22 cellular contexts compared by ENCODE assay signal in genomic region chr17:5775098-5775497, GRCh38.
"Had no signal": no experiment of that assay in that cellular context is flagged by ENCODE, and none has a peak within 500 bp of the region (broad histone marks: within the 10 kb centered on the region; RNA-seq: fewer than 3 reads in every experiment).

No MANE protein-coding gene starts in this region.

- H3K4me1 ChIP-seq: ascending aorta, body of pancreas had no signal

- H3K36me3 ChIP-seq: ascending aorta had no signal

- H3K9me3 ChIP-seq: ascending aorta, body of pancreas had no signal

- H3K27ac ChIP-seq: ascending aorta, body of pancreas, SK-N-MC had no signal

- H3K4me3 ChIP-seq: ascending aorta, body of pancreas, SK-N-MC had no signal

- H3K27me3 ChIP-seq: ascending aorta, body of pancreas had no signal

- DNase-seq: activated B cell treated with CpG ODN at 0.5 μM for 24 hours; activated CD4-positive, alpha-beta memory T cell treated with anti-CD3 and anti-CD28 coated beads for 36 hours; activated CD4-positive, alpha-beta T cell treated with anti-CD3 and anti-CD28 coated beads, Interleukin-2, amount 10 ng/mL, durations not matched to agents 7 days and 5 days; activated CD8-positive, alpha-beta memory T cell treated with anti-CD3 and anti-CD28 coated beads for 24 hours; activated effector memory CD4-positive, alpha-beta T cell treated with anti-CD3 and anti-CD28 coated beads, Interleukin-2, amount 50 U/mL, for 16 hours; activated naive CD4-positive, alpha-beta T cell treated with Interleukin-2 at 50 U/mL for 16 hours; activated naive CD8-positive, alpha-beta T cell treated with anti-CD3 and anti-CD28 coated beads, Interleukin-2, amount 50 U/mL, for 24 hours; activated T-cell treated with anti-CD3 and anti-CD28 coated beads, Interleukin-2, amount 50 U/mL, for 4 hours; amniotic stem cell; body of pancreas; central memory CD4-positive, alpha-beta T cell; Kasumi-1; NCI-H1105 treated with DMSO at 0.1 percent for 48 hours; NCI-H1436 treated with DMSO at 0.1 percent for 48 hours; NCI-H1930; NCI-H510A treated with DMSO at 0.1 percent for 48 hours; SIG-M5; T-cell; T-helper 2 cell; T1000 had no signal

- ATAC-seq: activated naive CD8-positive, alpha-beta T cell treated with anti-CD3 and anti-CD28 coated beads, Interleukin-2, amount 50 U/mL, for 24 hours; activated T-cell treated with anti-CD3 and anti-CD28 coated beads, Interleukin-2, amount 50 U/mL, for 4 hours; body of pancreas; T-cell had no signal
